ENCODE assay signal across 10 cellular contexts in genomic region chr4:173415885-173416658, GRCh38. TPM values are rescaled to one million over a fixed set of nuclear protein-coding genes. Genes with fewer than 3 reads are reported as not detected.
A peak's percentile ranks its signal among the peaks of the same experiment; 100 is the strongest.
DNase-seq lines count a peak whose midpoint lies in the region; ATAC-seq and TF ChIP-seq lines count a peak whose summit lies in the region.
"Had no signal": no experiment of that assay in that cellular context is flagged by ENCODE, and none has a peak within 500 bp of the region (broad histone marks: within the 10 kb centered on the region; RNA-seq: fewer than 3 reads in every experiment).

No MANE protein-coding gene starts in this region.

- no peaks in the 10 kb centered on the region for H4K20me1 ChIP-seq in BLaER1 treated with 17β-estradiol and CSF1 and Interleukin-3, amounts not matched to agents 10 nM and 100 nM

- peaks cover 39 to 100% (median 87%) of the 10 kb centered on the region in 10 experiments for H3K4me1 ChIP-seq in BLaER1 treated with 17β-estradiol and CSF1 and Interleukin-3, amounts not matched to agents 10 nM and 100 nM
- H3K4me1 ChIP-seq in esophagus squamous epithelium: peaks cover 0 to 6% (median 0%) of the 10 kb centered on the region in 3 donors

- peak overlapping the region; percentile 57 for H3K27ac Mint-ChIP-seq in nephron progenitor cell
- H3K27ac Mint-ChIP-seq: T-cell had no signal

- H3K27me3 Mint-ChIP-seq in nephron progenitor cell (ENCODE audit: low read depth, poor library complexity): peaks cover 7% of the 10 kb centered on the region
- H3K27me3 Mint-ChIP-seq: T-cell had no signal

- H3K4me1 Mint-ChIP-seq in nephron progenitor cell: peaks cover 11% of the 10 kb centered on the region

- peak overlapping the region in 10 of 11 experiments; percentile 15 to 61 (median 52); a peak in 18 of 22 replicates for H3K9ac ChIP-seq in BLaER1 treated with 17β-estradiol and CSF1 and Interleukin-3, amounts not matched to agents 10 nM and 100 nM

- no peak for ATAC-seq in HG03097 (IDR thresholded peaks at IDR 0.05; ENCODE audit: low FRiP score, unreplicated experiment)

- H3K9me3 ChIP-seq in BLaER1 treated with 17β-estradiol and CSF1 and Interleukin-3, amounts not matched to agents 10 nM and 100 nM (replicated peaks in 1 of 11): no peaks in the 10 kb centered on the region
- H3K9me3 ChIP-seq in esophagus squamous epithelium: no peaks in the 10 kb centered on the region

- no peak overlapping the region for H3K4me3 ChIP-seq in BLaER1 treated with 17β-estradiol and CSF1 and Interleukin-3, amounts not matched to agents 10 nM and 100 nM
- H3K4me3 ChIP-seq in esophagus squamous epithelium: no peak overlapping the region

- H3K9me3 Mint-ChIP-seq in nephron progenitor cell: no peaks in the 10 kb centered on the region
- H3K9me3 Mint-ChIP-seq: T-cell had no signal

- TF ChIP-seq POLR2A in esophagus squamous epithelium (IDR thresholded peaks at IDR 0.05): peak in 1 of 4 donors; percentile 23

- H3K36me3 Mint-ChIP-seq in nephron progenitor cell (ENCODE audit: low read depth): peaks cover 6% of the 10 kb centered on the region
- H3K36me3 Mint-ChIP-seq: T-cell had no signal

- intact Hi-C loops in esophagus squamous epithelium (cut with DNase I): loop anchor here (5.0 kb wide), 2 partner anchors 76 to 99 kb away; no protein-coding TSS in a partner anchor

- peak overlapping the region in 9 of 11 experiments; percentile 13 to 78 (median 70); a peak in 18 of 22 replicates for H3K4me2 ChIP-seq in BLaER1 treated with 17β-estradiol and CSF1 and Interleukin-3, amounts not matched to agents 10 nM and 100 nM

- H3K27me3 ChIP-seq in BLaER1 treated with 17β-estradiol and CSF1 and Interleukin-3, amounts not matched to agents 10 nM and 100 nM: no peaks in the 10 kb centered on the region
- H3K27me3 ChIP-seq in esophagus squamous epithelium: no peaks in the 10 kb centered on the region

- DNase-seq in RKO (ENCODE audit: low spot score) (peak; percentile 22), esophagus squamous epithelium (lab: John Stamatoyannopoulos, UW) (peak; percentile 5), nephron progenitor cell (no peak), NCI-H1417 (lab: John Stamatoyannopoulos, UW) (no peak), T1000 (lab: John Stamatoyannopoulos, UW) (no peak), DMS53 treated with DMSO at 0.1 percent for 48 hours (lab: John Stamatoyannopoulos, UW; ENCODE audit: unreplicated experiment) (no peak)

- peaks cover 0 to 20% (median 10%) of the 10 kb centered on the region in 11 experiments; a peak in 9 of 22 replicates for H3K36me3 ChIP-seq in BLaER1 treated with 17β-estradiol and CSF1 and Interleukin-3, amounts not matched to agents 10 nM and 100 nM
- no peaks in the 10 kb centered on the region for H3K36me3 ChIP-seq in esophagus squamous epithelium

- H3K4me3 Mint-ChIP-seq in nephron progenitor cell: no peak overlapping the region
- H3K4me3 Mint-ChIP-seq: T-cell had no signal

- H3K27ac ChIP-seq in BLaER1 treated with 17β-estradiol and CSF1 and Interleukin-3, amounts not matched to agents 10 nM and 100 nM: peak overlapping the region; percentile 13 to 81 (median 76); a peak in 21 of 22 replicates
- peak overlapping the region in 3 of 4 donors; percentile 13 to 58 (median 29) for H3K27ac ChIP-seq in esophagus squamous epithelium

- no peak for TF ChIP-seq CTCF in esophagus squamous epithelium (IDR thresholded peaks at IDR 0.05)
- no peak for TF ChIP-seq CTCF in nephron progenitor cell (IDR thresholded peaks at IDR 0.05)

- 71 to 79% methylated on average over 13 to 24 of the region's 26 CpGs for WGBS in esophagus squamous epithelium, 2 donors

RNA-seq across cellular contexts. Expression of gene SCRG1, which starts 17.2 kb away (rescaled TPM):
- under 1 TPM in 1 of 4 donors, not detected in 3; 0.08 TPM for total RNA-seq in esophagus squamous epithelium
- total RNA-seq: endothelial cell of umbilical vein, T-cell had no signal

RNA-seq across cellular contexts. Expression of gene SAP30, which starts 45.3 kb away (rescaled TPM):
- 10 to 100 TPM; 10.3 to 18.5 (median 13.2) TPM for total RNA-seq in esophagus squamous epithelium

Comparison
In these comparisons a context has a peak if more than half of its experiments do, and no peak if none do; other contexts are left out.
1. DNase-seq: peak in RKO (single experiment) and esophagus squamous epithelium (single experiment); none in nephron progenitor cell (single experiment), NCI-H1417 (0 of 3), T1000 (single experiment) and DMS53 treated with DMSO at 0.1 percent for 48 hours (single experiment).